In genomic region chr5:151231359-151231758, GRCh38 we compare ENCODE assay signal across 35 cellular contexts.
"Had no signal": no experiment of that assay in that cellular context is flagged by ENCODE, and none has a peak within 500 bp of the region (broad histone marks: within the 10 kb centered on the region; RNA-seq: fewer than 3 reads in every experiment).

No MANE protein-coding gene starts in this region.

- H3K9me3 Mint-ChIP-seq: activated CD4-positive, alpha-beta memory T cell treated with anti-CD3 and anti-CD28 coated beads for 36 hours; activated naive CD4-positive, alpha-beta T cell treated with anti-CD3 and anti-CD28 coated beads for 36 hours; activated naive CD8-positive, alpha-beta T cell treated with anti-CD3 and anti-CD28 coated beads, Interleukin-2, amount 50 U/mL, for 24 hours; activated T-cell treated with anti-CD3 and anti-CD28 coated beads, Interleukin-2, amount 50 U/mL, for 4 hours; activated T-helper 1 cell treated with anti-CD3 and anti-CD28 coated beads, Interleukin-12 subunit alpha, Interleukin-12 subunit beta, Interleukin-2, Interleukin-4 antibody, amounts not matched to agents 30 ng/mL and 10 ng/mL and 1 ng/mL, durations not matched to agents 14 hours and 24 hours and 36 hours; T-helper 1 cell treated with Interleukin-12 subunit alpha and Interleukin-12 subunit beta and Interleukin-4 antibody, amounts not matched to agents 30 μg/mL and 1 μg/mL, for 36 hours; T-helper 2 cell treated with Interferon-gamma antibody and Interleukin-4, amounts not matched to agents 5 μg/mL and 100 μg/mL, for 36 hours had no signal

- DNase-seq: activated CD4-positive, alpha-beta memory T cell treated with anti-CD3 and anti-CD28 coated beads for 36 hours; activated CD4-positive, alpha-beta T cell treated with anti-CD3 and anti-CD28 coated beads for 36 hours; activated CD4-positive, alpha-beta T cell treated with anti-CD3 and anti-CD28 coated beads, Interleukin-2, amount 10 ng/mL, durations not matched to agents 7 days and 5 days; activated CD8-positive, alpha-beta memory T cell treated with anti-CD3 and anti-CD28 coated beads, Interleukin-2, amount 50 U/mL, for 4 hours; activated gamma-delta T cell treated with Interleukin-2 at 50 U/mL for 16 hours; activated naive CD4-positive, alpha-beta T cell treated with anti-CD3 and anti-CD28 coated beads for 36 hours; activated naive CD8-positive, alpha-beta T cell treated with anti-CD3 and anti-CD28 coated beads, Interleukin-2, amount 50 U/mL, for 24 hours; activated T-cell treated with anti-CD3 and anti-CD28 coated beads for 4 hours; activated T-cell treated with anti-CD3 and anti-CD28 coated beads, Interleukin-2, amount 50 U/mL, for 4 hours; amniotic stem cell; aorta; brain microvascular endothelial cell; central memory CD4-positive, alpha-beta T cell; KG1; MM.1S; MV-4-11; NCI-H1092; NCI-H1436 treated with DMSO at 0.1 percent for 48 hours; NCI-H1694 treated with DMSO at 0.1 percent for 48 hours; NCI-H2029 treated with DMSO at 0.1 percent for 48 hours; NCI-H2107; NCI-H2171; NCI-H510A; NCI-H526; NCI-H748 treated with DMSO at 0.1 percent for 48 hours; NK-92 treated with Interleukin-12 subunit alpha and Interleukin-12 subunit beta, amount 100 ng/mL, for 24 hours; OCI-M1; SHP77; SJCRH30 had no signal

- H3K4me1 ChIP-seq: SJCRH30 had no signal

- H3K36me3 ChIP-seq: brain microvascular endothelial cell, SJCRH30 had no signal

- H3K4me3 Mint-ChIP-seq: activated CD4-positive, alpha-beta memory T cell treated with anti-CD3 and anti-CD28 coated beads for 36 hours; activated CD4-positive, alpha-beta T cell treated with anti-CD3 and anti-CD28 coated beads for 36 hours; activated CD4-positive, alpha-beta T cell treated with anti-CD3 and anti-CD28 coated beads, Interleukin-2, amount 10 ng/mL, durations not matched to agents 7 days and 5 days; activated naive CD4-positive, alpha-beta T cell treated with anti-CD3 and anti-CD28 coated beads for 36 hours; activated naive CD8-positive, alpha-beta T cell; activated naive CD8-positive, alpha-beta T cell treated with anti-CD3 and anti-CD28 coated beads, Interleukin-2, amount 50 U/mL, for 24 hours; activated T-cell treated with anti-CD3 and anti-CD28 coated beads, Interleukin-2, amount 50 U/mL, for 4 hours; activated T-helper 1 cell treated with anti-CD3 and anti-CD28 coated beads, Interleukin-12 subunit alpha, Interleukin-12 subunit beta, Interleukin-2, Interleukin-4 antibody, amounts not matched to agents 30 ng/mL and 10 ng/mL and 1 ng/mL, durations not matched to agents 14 hours and 24 hours and 36 hours; T-helper 1 cell treated with Interleukin-12 subunit alpha and Interleukin-12 subunit beta and Interleukin-4 antibody, amounts not matched to agents 30 μg/mL and 1 μg/mL, for 36 hours; T-helper 2 cell treated with Interferon-gamma antibody and Interleukin-4, amounts not matched to agents 5 μg/mL and 100 μg/mL, for 36 hours had no signal

- H3K9me3 ChIP-seq: SJCRH30 had no signal

- H3K27ac Mint-ChIP-seq: activated CD4-positive, alpha-beta memory T cell treated with anti-CD3 and anti-CD28 coated beads for 36 hours; activated CD4-positive, alpha-beta T cell treated with anti-CD3 and anti-CD28 coated beads for 36 hours; activated CD4-positive, alpha-beta T cell treated with anti-CD3 and anti-CD28 coated beads, Interleukin-2, amount 10 ng/mL, durations not matched to agents 7 days and 5 days; activated naive CD4-positive, alpha-beta T cell treated with anti-CD3 and anti-CD28 coated beads for 36 hours; activated naive CD8-positive, alpha-beta T cell; activated naive CD8-positive, alpha-beta T cell treated with anti-CD3 and anti-CD28 coated beads, Interleukin-2, amount 50 U/mL, for 24 hours; activated T-helper 1 cell treated with anti-CD3 and anti-CD28 coated beads, Interleukin-12 subunit alpha, Interleukin-12 subunit beta, Interleukin-2, Interleukin-4 antibody, amounts not matched to agents 30 ng/mL and 10 ng/mL and 1 ng/mL, durations not matched to agents 14 hours and 24 hours and 36 hours; T-helper 1 cell treated with Interleukin-12 subunit alpha and Interleukin-12 subunit beta and Interleukin-4 antibody, amounts not matched to agents 30 μg/mL and 1 μg/mL, for 36 hours; T-helper 2 cell treated with Interferon-gamma antibody and Interleukin-4, amounts not matched to agents 5 μg/mL and 100 μg/mL, for 36 hours had no signal

- H3K36me3 Mint-ChIP-seq: activated CD4-positive, alpha-beta memory T cell treated with anti-CD3 and anti-CD28 coated beads for 36 hours had no signal

- H3K27me3 ChIP-seq: SJCRH30 had no signal

- H3K27ac ChIP-seq: brain microvascular endothelial cell, SJCRH30, SK-N-MC had no signal

- H3K27me3 Mint-ChIP-seq: activated CD4-positive, alpha-beta memory T cell treated with anti-CD3 and anti-CD28 coated beads for 36 hours; activated CD4-positive, alpha-beta T cell treated with anti-CD3 and anti-CD28 coated beads for 36 hours; activated CD4-positive, alpha-beta T cell treated with anti-CD3 and anti-CD28 coated beads, Interleukin-2, amount 10 ng/mL, durations not matched to agents 7 days and 5 days; activated naive CD8-positive, alpha-beta T cell; activated naive CD8-positive, alpha-beta T cell treated with anti-CD3 and anti-CD28 coated beads, Interleukin-2, amount 50 U/mL, for 24 hours had no signal

- ATAC-seq: activated CD4-positive, alpha-beta T cell treated with anti-CD3 and anti-CD28 coated beads for 36 hours; activated CD4-positive, CD25-positive, alpha-beta regulatory T cell treated with anti-CD3 and anti-CD28 coated beads, Interleukin-2, amount 50 U/mL, for 24 hours; activated naive CD8-positive, alpha-beta T cell treated with anti-CD3 and anti-CD28 coated beads, Interleukin-2, amount 50 U/mL, for 24 hours; activated T-cell treated with anti-CD3 and anti-CD28 coated beads, Interleukin-2, amount 50 U/mL, for 4 hours had no signal

- H3K4me3 ChIP-seq: SJCRH30, SK-N-MC had no signal
